In the genomic region with DNA sequence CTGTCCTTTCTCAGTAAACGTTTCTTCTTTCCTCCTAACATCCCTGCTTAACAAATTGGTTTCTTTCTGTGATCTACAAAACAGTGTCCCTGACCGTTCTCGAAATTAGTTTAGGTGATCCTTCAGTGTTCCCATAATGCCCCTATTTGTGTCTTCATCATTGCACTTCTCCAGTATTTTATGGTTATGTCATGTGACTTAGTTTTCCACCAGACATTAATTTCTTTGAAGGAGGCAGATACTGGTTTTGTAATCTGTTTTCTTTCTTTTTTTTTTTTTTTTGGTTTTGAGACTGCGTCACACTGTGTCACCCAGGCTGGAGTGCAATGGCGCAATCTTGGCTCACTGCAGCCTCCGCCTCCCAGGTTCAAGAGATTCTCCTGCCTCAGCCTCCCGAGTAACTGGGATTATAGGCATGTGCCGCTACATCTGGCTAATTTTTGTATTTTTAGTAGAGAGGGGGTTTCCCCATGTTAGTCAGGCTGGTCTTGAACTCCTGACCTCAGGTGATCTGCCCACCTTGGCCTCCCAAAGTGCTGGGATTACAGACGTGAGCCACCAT, we compare ENCODE assay signal across 1 cellular context.
A peak's percentile ranks its signal among the peaks of the same experiment; 100 is the strongest.
TF ChIP-seq lines count a peak whose summit lies in the region.

No MANE protein-coding gene starts in this region.

TF ChIP-seq in HepG2, 621 proteins besides CTCF, POLR2A, EP300 and RAD21:
- peak; percentile 56; the same call in 1 of the 2 replicates for TF ChIP-seq RAD51 (IDR thresholded peaks at IDR 0.05; ENCODE audit: borderline replicate concordance)
- TF ChIP-seq, protein P1, sequence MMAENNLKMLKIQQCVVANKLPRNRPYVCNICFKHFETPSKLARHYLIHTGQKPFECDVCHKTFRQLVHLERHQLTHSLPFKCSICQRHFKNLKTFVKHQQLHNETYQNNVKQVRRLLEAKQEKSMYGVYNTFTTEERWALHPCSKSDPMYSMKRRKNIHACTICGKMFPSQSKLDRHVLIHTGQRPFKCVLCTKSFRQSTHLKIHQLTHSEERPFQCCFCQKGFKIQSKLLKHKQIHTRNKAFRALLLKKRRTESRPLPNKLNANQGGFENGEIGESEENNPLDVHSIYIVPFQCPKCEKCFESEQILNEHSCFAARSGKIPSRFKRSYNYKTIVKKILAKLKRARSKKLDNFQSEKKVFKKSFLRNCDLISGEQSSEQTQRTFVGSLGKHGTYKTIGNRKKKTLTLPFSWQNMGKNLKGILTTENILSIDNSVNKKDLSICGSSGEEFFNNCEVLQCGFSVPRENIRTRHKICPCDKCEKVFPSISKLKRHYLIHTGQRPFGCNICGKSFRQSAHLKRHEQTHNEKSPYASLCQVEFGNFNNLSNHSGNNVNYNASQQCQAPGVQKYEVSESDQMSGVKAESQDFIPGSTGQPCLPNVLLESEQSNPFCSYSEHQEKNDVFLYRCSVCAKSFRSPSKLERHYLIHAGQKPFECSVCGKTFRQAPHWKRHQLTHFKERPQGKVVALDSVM (CRISPR knock-in tag; IDR thresholded peaks at IDR 0.05): peak; percentile 39; the same call in 1 of the 2 replicates
